ENCODE assay signal across 8 cellular contexts in genomic region chr1:53219711-53220110, GRCh38. TPM values are rescaled to one million over a fixed set of nuclear protein-coding genes. Genes with fewer than 3 reads are reported as not detected.
DNase-seq lines count a peak whose midpoint lies in the region; ATAC-seq, FAIRE-seq and TF ChIP-seq lines count a peak whose summit lies in the region.

No MANE protein-coding gene starts in this region.

- peaks cover 2% of the 10 kb centered on the region; the same call in 1 of the 2 replicates for H3K79me1 ChIP-seq in H1 (ENCODE audit: low read depth, low read length)

- no peak overlapping the region for H4K91ac ChIP-seq in H1 (replicated peaks; ENCODE audit: insufficient read length, low read length)

- no peak overlapping the region for H2BK12ac ChIP-seq in H1 (ENCODE audit: low read depth, low read length)

- peaks cover 35% of the 10 kb centered on the region for H3K4me1 Mint-ChIP-seq in CD4-positive, alpha-beta T cell (ENCODE audit: low read depth)

- H2AFZ ChIP-seq in OCI-LY1 (ENCODE audit: low read length) (no peak overlapping the region), H1 (ENCODE audit: low read length) (no peak overlapping the region), neuron (ENCODE audit: low read depth, low read length) (peak overlapping the region; percentile 84)

- H3K9ac ChIP-seq in OCI-LY1 (ENCODE audit: low read length) (peak overlapping the region; percentile 96), H1 (replicated peaks in 1 of 4; ENCODE audit: extremely low read depth in 1 of 4, low read depth in 3 of 4, low read length in 3 of 4) (peak overlapping the region in 2 of 4 experiments; percentile 48 to 81; a peak in 2 of 7 replicates)

- no peak for TF ChIP-seq EP300 in H1 (IDR thresholded peaks at IDR 0.05; ENCODE audit: borderline replicate concordance in 1 of 2, low read depth in 2 of 2, low read length in 2 of 2)

- no peaks in the 10 kb centered on the region for H3K9me2 ChIP-seq in OCI-LY1 (ENCODE audit: low read depth, low read length)

- no peaks in the 10 kb centered on the region for H3K27me3 Mint-ChIP-seq in CD4-positive, alpha-beta T cell

- no peak overlapping the region for H3K14ac ChIP-seq in H1 (ENCODE audit: insufficient read length)

- no peak for DNase-seq in CD4-positive, alpha-beta T cell
- DNase-seq in H1 (ENCODE audit: low read depth in 1 of 2, low spot score in 2 of 2), result no peak
- no peak for DNase-seq in HPDE6-E6E7 (ENCODE audit: extremely low spot score)
- no peak for DNase-seq in D721Med (ENCODE audit: insufficient read length, low spot score)

- H3K4me2 ChIP-seq in OCI-LY1 (ENCODE audit: low read length) (peak overlapping the region; percentile 98), H1 (ENCODE audit: insufficient read depth in 1 of 2, low read depth in 2 of 2, low read length in 2 of 2) (peak overlapping the region; percentile 76 to 78)

- ATAC-seq in CD4-positive, alpha-beta T cell (ENCODE audit: poor library complexity), result no peak
- no peak for ATAC-seq in HG02840 (IDR thresholded peaks at IDR 0.05; ENCODE audit: low FRiP score, unreplicated experiment)
- ATAC-seq in GM18867 (IDR thresholded peaks at IDR 0.05; ENCODE audit: unreplicated experiment), result no peak

- H3K4me1 ChIP-seq in OCI-LY1 (ENCODE audit: insufficient read depth, low read length, severe bottlenecking) (peaks cover 18% of the 10 kb centered on the region), H1 (replicated peaks in 1 of 4; ENCODE audit: control insufficient read depth in 3 of 4, insufficient read depth in 4 of 4, low read length in 3 of 4) (peaks cover 0 to 5% (median 1%) of the 10 kb centered on the region in 4 experiments; a peak in 3 of 7 replicates), neuron (ENCODE audit: insufficient read depth, low read length) (peaks cover 14% of the 10 kb centered on the region)

- no peaks in the 10 kb centered on the region for H3K9me3 Mint-ChIP-seq in CD4-positive, alpha-beta T cell

- intact Hi-C loops in CD4-positive, alpha-beta T cell (cut with DNase I, micrococcal nuclease), result loop anchor here (1.0 to 10.0 kb wide), 3 partner anchors 22 to 1545 kb away; partner anchors contain the start of genes CPT2 (in 1 of the 2) and PARS2 (in 1 of the 2)

- peaks cover 11% of the 10 kb centered on the region; the same call in 1 of the 2 replicates for H3K36me3 ChIP-seq in OCI-LY1 (ENCODE audit: insufficient read depth, low read length)
- peaks cover 0 to 28% (median 4%) of the 10 kb centered on the region in 4 experiments; a peak in 5 of 8 replicates for H3K36me3 ChIP-seq in H1 (ENCODE audit: control insufficient read depth in 2 of 4, insufficient read depth in 4 of 4, low read length in 3 of 4)
- H3K36me3 ChIP-seq in neuron (ENCODE audit: insufficient read depth, low read length), result peaks cover 23% of the 10 kb centered on the region

- no peak overlapping the region for H4K5ac ChIP-seq in H1 (ENCODE audit: insufficient read length, low read depth, low read length)

- CTCF ChIA-PET in CD4-positive, alpha-beta T cell (lab: Charles Lee), result interaction anchor here (1.1 to 1.3 kb wide), 2 partner anchors 21 to 37 kb away, joined by 3 read pairs; no protein-coding TSS in a partner anchor
- CTCF ChIA-PET in H1 (lab: Charles Lee; ENCODE audit: partially characterized antibody), result interaction anchor here (0.6 to 1.2 kb wide), 2 partner anchors 9 to 252 kb away, joined by 3 read pairs; no protein-coding TSS in a partner anchor

- no peaks in the 10 kb centered on the region for H3K9me3 ChIP-seq in CD4-positive, alpha-beta T cell (ENCODE audit: control insufficient read depth, low read length)
- H3K9me3 ChIP-seq in OCI-LY1 (ENCODE audit: low read length), result no peaks in the 10 kb centered on the region
- H3K9me3 ChIP-seq in H1 (ENCODE audit: insufficient read depth in 2 of 2, low read depth in 1 of 2, low read length in 1 of 2), result no peaks in the 10 kb centered on the region
- no peaks in the 10 kb centered on the region for H3K9me3 ChIP-seq in neuron (ENCODE audit: low read length)

- H2BK20ac ChIP-seq in H1 (ENCODE audit: low read length), result no peak overlapping the region

- peak overlapping the region; percentile 98 for H3K4me3 Mint-ChIP-seq in CD4-positive, alpha-beta T cell

- no peak overlapping the region for H3K23ac ChIP-seq in H1 (ENCODE audit: insufficient read length)

- H3K27ac Mint-ChIP-seq in CD4-positive, alpha-beta T cell, result peak overlapping the region; percentile 97

- no peaks in the 10 kb centered on the region for H3F3A ChIP-seq in OCI-LY1 (ENCODE audit: insufficient read depth, low read length)

- WGBS in H1 (ENCODE audit: extremely low coverage in 1 of 2, insufficient coverage in 1 of 2, insufficient read length in 1 of 2, insufficient replicate concordance in 2 of 2, low coverage in 1 of 2, low lambda C conversion rate in 2 of 2, missing lambda C conversion rate in 1 of 2), 2 experiments, result 33% methylated on average over 8 of the region's 8 CpGs; no CpG with 5 or more reads in 1 of the 2 experiments

- H2AK5ac ChIP-seq in H1 (ENCODE audit: low read depth, low read length), result no peak overlapping the region

- no peaks in the 10 kb centered on the region for H3K79me2 ChIP-seq in OCI-LY1 (ENCODE audit: insufficient read depth, low read length)
- peaks cover 0 to 10% of the 10 kb centered on the region in 2 experiments; a peak in 1 of 4 replicates for H3K79me2 ChIP-seq in H1 (ENCODE audit: control insufficient read depth in 1 of 2, insufficient read depth in 2 of 2, low read length in 2 of 2)

- no peak for TF ChIP-seq POLR2A in H1 (IDR thresholded peaks at IDR 0.05; ENCODE audit: control extremely low read depth in 1 of 2, low read depth in 2 of 2, low read length in 2 of 2)

- no peak overlapping the region for H2BK15ac ChIP-seq in H1 (ENCODE audit: low read length)

- H3K4me3 ChIP-seq in OCI-LY1 (ENCODE audit: low read depth, low read length, poor library complexity, severe bottlenecking) (peak overlapping the region; percentile 85), H1 (ENCODE audit: extremely low read depth in 1 of 4, insufficient read depth in 2 of 4, low read depth in 3 of 4, low read length in 4 of 4) (peak overlapping the region; percentile 76 to 90 (median 80)), neuron (ENCODE audit: low read length) (peak overlapping the region; percentile 66)

- peaks cover 8% of the 10 kb centered on the region; the same call in 1 of the 2 replicates for H3K23me2 ChIP-seq in H1 (ENCODE audit: low read depth, low read length)

- H3K4ac ChIP-seq in H1 (replicated peaks; ENCODE audit: insufficient read length, low read depth, low read length), result no peak overlapping the region

- H3K36me3 Mint-ChIP-seq in CD4-positive, alpha-beta T cell (ENCODE audit: low read depth), result peaks cover 51% of the 10 kb centered on the region

- H3K27me3 ChIP-seq in CD4-positive, alpha-beta T cell (ENCODE audit: control insufficient read depth, insufficient read depth, low read length), result no peaks in the 10 kb centered on the region
- H3K27me3 ChIP-seq in OCI-LY1 (ENCODE audit: insufficient read depth, low read length) (no peaks in the 10 kb centered on the region), H1 (replicated peaks in 1 of 4; ENCODE audit: control insufficient read depth in 3 of 4, extremely low read depth in 1 of 4, insufficient read depth in 3 of 4, low read length in 3 of 4) (peaks cover 0 to 2% (median 0%) of the 10 kb centered on the region in 4 experiments; a peak in 1 of 7 replicates), neuron (ENCODE audit: insufficient read depth, low read length) (no peaks in the 10 kb centered on the region)

- no peak for FAIRE-seq in H1 (lab: Jason Lieb, UNC)
- no peak for FAIRE-seq in D721Med (lab: Jason Lieb, UNC)

- no peak overlapping the region for H3K56ac ChIP-seq in H1 (replicated peaks; ENCODE audit: insufficient read length, low read depth, low read length)

- no peak overlapping the region for H2BK120ac ChIP-seq in H1 (replicated peaks; ENCODE audit: low read depth, low read length)

- no peak for TF ChIP-seq RAD21 in H1 (IDR thresholded peaks at IDR 0.05 in 1 of 2, conservative IDR thresholded peaks at IDR 0.05 in 1 of 2; ENCODE audit: low read depth in 2 of 2, low read length in 2 of 2)

- peak overlapping the region; percentile 6; the same call in 1 of the 2 replicates for H3K18ac ChIP-seq in H1 (ENCODE audit: extremely low read depth, low read length)

- no peak for TF ChIP-seq CTCF in CD4-positive, alpha-beta T cell (IDR thresholded peaks at IDR 0.05)
- TF ChIP-seq CTCF in OCI-LY1 (IDR thresholded peaks at IDR 0.05; ENCODE audit: low read length), result no peak
- TF ChIP-seq CTCF in H1 (IDR thresholded peaks at IDR 0.05; ENCODE audit: control extremely low read depth in 1 of 3, insufficient read depth in 1 of 3, low read depth in 1 of 3, low read length in 3 of 3), result no peak
- TF ChIP-seq CTCF in D721Med (IDR thresholded peaks at IDR 0.05; ENCODE audit: insufficient read depth, missing control alignments), result no peak

- no peak overlapping the region for H2BK5ac ChIP-seq in H1 (ENCODE audit: low read depth, low read length)

- no peak overlapping the region for H4K8ac ChIP-seq in H1 (ENCODE audit: extremely low read depth, insufficient read depth, low read length)

- POLR2A ChIA-PET in CD4-positive, alpha-beta T cell (lab: Charles Lee), result interaction anchor here (0.6 to 3.3 kb wide), 6 partner anchors 11 to 298 kb away, joined by 3 to 13 read pairs (median 4); partner anchors contain the start of genes CPT2 and ECHDC2
- POLR2A ChIA-PET in H1 (lab: Charles Lee; ENCODE audit: partially characterized antibody), result interaction anchor here (0.6 to 7.2 kb wide), 6 partner anchors 10 to 845 kb away, joined by 3 to 62 read pairs (median 4); partner anchors contain the start of gene MAGOH

- H3K27ac ChIP-seq in CD4-positive, alpha-beta T cell (ENCODE audit: low read depth, low read length), result peak overlapping the region; percentile 96
- H3K27ac ChIP-seq in OCI-LY1 (ENCODE audit: low read depth, low read length, poor library complexity, severe bottlenecking) (peak overlapping the region; percentile 63), H1 (ENCODE audit: low read depth, low read length) (no peak overlapping the region)

- H4K20me1 ChIP-seq in OCI-LY1 (ENCODE audit: insufficient read depth, low read length), result no peaks in the 10 kb centered on the region
- no peaks in the 10 kb centered on the region for H4K20me1 ChIP-seq in H1 (replicated peaks in 1 of 2; ENCODE audit: control insufficient read depth in 1 of 2, insufficient read depth in 2 of 2, low read length in 2 of 2)

RNA-seq across cellular contexts. Expression of gene CZIB, which starts 0.7 kb away (rescaled TPM):
- 10 to 100 TPM; 28.8 to 28.9 TPM for total RNA-seq in CD4-positive, alpha-beta T cell
- total RNA-seq in H1 (2021; fragmentation: NEBNext Ultra II Directional; extraction: Animal tissue kit (Norgen Biotek cat#: 25700)), result 46.5 and 46.8 TPM in 2 replicates
- 36.1 and 48.0 TPM in 2 replicates for polyA plus RNA-seq in H1 (2011; rRNA removed)
- polyA plus RNA-seq in H1 (2011; cell fraction: cytosol; rRNA removed), result 60.0 TPM
- 39.5 TPM for polyA plus RNA-seq in H1 (2011; cell fraction: nucleus; rRNA removed)
- polyA plus RNA-seq in H1 (2012, experiment 1 of 2), result 50.0 to 63.5 TPM (median 59.6 TPM) in 4 replicates
- 25.2 TPM for polyA plus RNA-seq in H1 (2012, experiment 2 of 2)
- polyA plus RNA-seq in H1 (2013, experiment 1 of 2), result 43.0 TPM
- 44.6 TPM for polyA plus RNA-seq in H1 (2013, experiment 2 of 2)
- polyA minus RNA-seq in H1 (2011; rRNA and poly(A)+ RNA removed), result 28.3 and 29.4 TPM in 2 replicates
- polyA minus RNA-seq in H1 (2011; cell fraction: cytosol; rRNA and poly(A)+ RNA removed), result 13.9 TPM
- 47.7 TPM for polyA minus RNA-seq in H1 (2011; cell fraction: nucleus; rRNA and poly(A)+ RNA removed)

RNA-seq across cellular contexts. Expression of gene MAGOH, which starts 18.6 kb away (rescaled TPM):
- 10 to 100 TPM; 59.1 to 65.2 TPM for total RNA-seq in CD4-positive, alpha-beta T cell
- 74.3 and 74.5 TPM in 2 replicates for total RNA-seq in H1 (2021; fragmentation: NEBNext Ultra II Directional; extraction: Animal tissue kit (Norgen Biotek cat#: 25700))
- 18.5 and 46.9 TPM in 2 replicates for polyA plus RNA-seq in H1 (2011; rRNA removed)
- polyA plus RNA-seq in H1 (2011; cell fraction: cytosol; rRNA removed), result 82.8 TPM
- polyA plus RNA-seq in H1 (2011; cell fraction: nucleus; rRNA removed), result 4.7 TPM
- 106 to 184 TPM (median 121 TPM) in 4 replicates for polyA plus RNA-seq in H1 (2012, experiment 1 of 2)
- polyA plus RNA-seq in H1 (2012, experiment 2 of 2), result 50.6 TPM
- polyA plus RNA-seq in H1 (2013, experiment 1 of 2), result 103 TPM
- polyA plus RNA-seq in H1 (2013, experiment 2 of 2), result 107 TPM
- 11.2 and 14.2 TPM in 2 replicates for polyA minus RNA-seq in H1 (2011; rRNA and poly(A)+ RNA removed)
- polyA minus RNA-seq in H1 (2011; cell fraction: cytosol; rRNA and poly(A)+ RNA removed), result 27.8 TPM
- polyA minus RNA-seq in H1 (2011; cell fraction: nucleus; rRNA and poly(A)+ RNA removed), result 24.8 TPM

RNA-seq across cellular contexts. Expression of gene CPT2, which starts 23.1 kb away (rescaled TPM):
- total RNA-seq in CD4-positive, alpha-beta T cell, result 10 to 100 TPM; 10.6 to 12.0 TPM
- total RNA-seq in H1 (2021; fragmentation: NEBNext Ultra II Directional; extraction: Animal tissue kit (Norgen Biotek cat#: 25700)), result 21.6 and 23.9 TPM in 2 replicates
- polyA plus RNA-seq in H1 (2011; rRNA removed), result 25.5 and 29.9 TPM in 2 replicates
- 25.8 TPM for polyA plus RNA-seq in H1 (2011; cell fraction: cytosol; rRNA removed)
- 21.9 TPM for polyA plus RNA-seq in H1 (2011; cell fraction: nucleus; rRNA removed)
- 17.9 to 23.3 TPM (median 21.0 TPM) in 4 replicates for polyA plus RNA-seq in H1 (2012, experiment 1 of 2)
- polyA plus RNA-seq in H1 (2012, experiment 2 of 2), result 24.4 TPM
- polyA plus RNA-seq in H1 (2013, experiment 1 of 2), result 25.0 TPM
- 21.4 TPM for polyA plus RNA-seq in H1 (2013, experiment 2 of 2)
- 30.4 and 32.2 TPM in 2 replicates for polyA minus RNA-seq in H1 (2011; rRNA and poly(A)+ RNA removed)
- polyA minus RNA-seq in H1 (2011; cell fraction: cytosol; rRNA and poly(A)+ RNA removed), result 14.7 TPM
- polyA minus RNA-seq in H1 (2011; cell fraction: nucleus; rRNA and poly(A)+ RNA removed), result 16.6 TPM
